In the genomic region with DNA sequence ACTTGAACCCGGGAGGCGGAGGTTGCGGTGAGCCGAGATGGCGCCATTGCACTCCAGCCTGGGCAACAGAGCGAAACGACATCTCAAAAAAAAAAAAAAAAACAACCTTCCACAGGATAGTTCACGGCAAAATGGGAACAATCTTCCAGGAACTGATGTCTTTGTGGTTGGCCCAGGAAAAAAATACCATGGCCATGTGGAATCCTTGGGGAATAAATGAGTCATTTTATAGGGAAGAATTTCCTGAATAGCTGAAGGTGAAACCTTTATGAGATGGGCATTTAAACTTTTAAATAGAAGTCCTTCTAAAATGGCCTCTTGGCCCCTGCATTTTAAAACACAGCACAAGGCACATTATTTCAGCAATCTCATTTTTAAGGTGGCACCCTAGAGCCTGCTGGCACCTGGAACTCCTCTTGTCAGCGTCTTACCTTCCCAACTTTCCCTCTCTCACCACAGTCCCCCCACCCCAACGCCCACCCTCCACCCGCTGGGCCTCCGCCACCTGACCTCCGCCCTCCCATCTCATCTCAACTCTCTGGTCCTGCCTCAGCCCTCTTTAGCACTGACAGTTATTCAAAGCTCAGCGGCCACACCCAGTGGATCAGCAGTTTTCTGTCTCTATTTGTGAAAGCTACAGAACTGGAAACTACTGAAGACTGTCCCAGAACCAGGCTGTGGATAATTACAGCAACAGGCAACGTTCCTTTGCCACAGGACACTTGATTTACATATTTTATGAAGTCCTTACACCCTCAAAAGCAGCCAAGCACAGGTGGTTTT, we compare ENCODE assay signal across 11 cellular contexts. TPM values are rescaled to one million over a fixed set of nuclear protein-coding genes. Genes with fewer than 3 reads are reported as not detected.
DNase-seq lines count a peak whose midpoint lies in the region; TF ChIP-seq lines count a peak whose summit lies in the region.
"Had no signal": no experiment of that assay in that cellular context is flagged by ENCODE, and none has a peak within 500 bp of the region (broad histone marks: within the 10 kb centered on the region; RNA-seq: fewer than 3 reads in every experiment).

No MANE protein-coding gene starts in this region.

- H3K36me3 ChIP-seq in breast epithelium: no peaks in the 10 kb centered on the region
- H3K36me3 ChIP-seq in SK-N-SH (replicated peaks in 1 of 2; ENCODE audit: control insufficient read depth in 1 of 2, insufficient read depth in 2 of 2, low read length in 1 of 2): no peaks in the 10 kb centered on the region
- H3K36me3 ChIP-seq in endodermal cell (ENCODE audit: control insufficient read depth, insufficient read depth, low read length): no peaks in the 10 kb centered on the region
- no peaks in the 10 kb centered on the region for H3K36me3 ChIP-seq in MG63
- H3K36me3 ChIP-seq: adrenal gland, left lung had no signal

- peaks cover 5% of the 10 kb centered on the region for H3F3A ChIP-seq in SK-N-SH (replicated peaks; ENCODE audit: insufficient read depth)

- no peaks in the 10 kb centered on the region for H3K4me1 Mint-ChIP-seq in MCF 10A (ENCODE audit: insufficient read depth, unreplicated experiment)
- H3K4me1 Mint-ChIP-seq in endodermal cell: peaks cover 39% of the 10 kb centered on the region

- H3K9me2 ChIP-seq in SK-N-SH: no peaks in the 10 kb centered on the region

- no peak overlapping the region for H3K27ac ChIP-seq in breast epithelium
- H3K27ac ChIP-seq in SK-N-SH (ENCODE audit: low read depth in 2 of 2, low read length in 1 of 2): peak overlapping the region in 1 of 2 experiments; percentile 35; a peak in 2 of 4 replicates
- H3K27ac ChIP-seq in endodermal cell (ENCODE audit: low read depth, low read length): no peak overlapping the region
- H3K27ac ChIP-seq: adrenal gland, left lung had no signal

- H3K4me1 ChIP-seq in breast epithelium (no peaks in the 10 kb centered on the region), SK-N-SH (ENCODE audit: control insufficient read depth in 1 of 2, insufficient read depth in 2 of 2, low read depth in 1 of 2, low read length in 1 of 2) (peaks cover 4 to 9% of the 10 kb centered on the region in 2 experiments; a peak in 3 of 4 replicates), endodermal cell (ENCODE audit: control insufficient read depth, insufficient read depth, low read length) (peaks cover 3% of the 10 kb centered on the region)
- H3K4me1 ChIP-seq: adrenal gland had no signal

- H3K36me3 Mint-ChIP-seq in MCF 10A (ENCODE audit: insufficient read depth, unreplicated experiment): no peaks in the 10 kb centered on the region
- no peaks in the 10 kb centered on the region for H3K36me3 Mint-ChIP-seq in endodermal cell (ENCODE audit: low read depth)

- H3K4me3 ChIP-seq in breast epithelium (no peak overlapping the region), SK-N-SH (ENCODE audit: low read depth in 2 of 2, low read length in 1 of 2) (no peak overlapping the region), endodermal cell (ENCODE audit: low read length) (no peak overlapping the region), MG63 (no peak overlapping the region)
- H3K4me3 ChIP-seq: adrenal gland, left lung had no signal

- TF ChIP-seq POLR2A in breast epithelium (IDR thresholded peaks at IDR 0.05): no peak

- no peak; a peak in 1 of 4 replicates for TF ChIP-seq EP300 in SK-N-SH (IDR thresholded peaks at IDR 0.05; ENCODE audit: borderline replicate concordance in 1 of 2, low read depth in 1 of 2, low read length in 1 of 2)

- intact Hi-C loops in MCF 10A (cut with micrococcal nuclease) (no loop called here), breast epithelium (cut with DNase I; ENCODE audit: low total_unique reads) (no loop called here)

- CTCF ChIA-PET in MCF 10A (lab: Yijun Ruan, JAX): no interaction called here
- CTCF ChIA-PET in SK-N-SH (lab: Yijun Ruan, JAX): interaction anchor here (0.6 to 2.8 kb wide), 4 partner anchors 11 to 111 kb away, joined by 3 to 15 read pairs (median 3); no protein-coding TSS in a partner anchor

- H3K9me3 Mint-ChIP-seq in MCF 10A (ENCODE audit: unreplicated experiment): no peaks in the 10 kb centered on the region
- H3K9me3 Mint-ChIP-seq in endodermal cell: no peaks in the 10 kb centered on the region

- no peak for TF ChIP-seq CTCF in MCF 10A (IDR thresholded peaks at IDR 0.05; ENCODE audit: unreplicated experiment)
- TF ChIP-seq CTCF in breast epithelium (IDR thresholded peaks at IDR 0.05): no peak
- no peak for TF ChIP-seq CTCF in SK-N-SH (IDR thresholded peaks at IDR 0.05)
- no peak for TF ChIP-seq CTCF in endodermal cell (conservative IDR thresholded peaks at IDR 0.05)

- H3K4me3 Mint-ChIP-seq in MCF 10A (ENCODE audit: unreplicated experiment) (no peak overlapping the region), endodermal cell (no peak overlapping the region)

- no peak for TF ChIP-seq RAD21 in SK-N-SH (IDR thresholded peaks at IDR 0.05; ENCODE audit: low read length)

- peak; percentile 18 for DNase-seq in MCF 10A (ENCODE audit: unreplicated experiment)
- no peak for DNase-seq in breast epithelium (ENCODE audit: low spot score in 2 of 2)
- DNase-seq in SK-N-SH: no peak
- peak; percentile 74 for DNase-seq in hepatic stellate cell (ENCODE audit: low spot score)
- no peak for DNase-seq in NCI-H82 treated with DMSO at 0.1 percent for 48 hours (lab: John Stamatoyannopoulos, UW; ENCODE audit: unreplicated experiment)
- no peak for DNase-seq in midbrain (lab: John Stamatoyannopoulos, UW)
- no peak for DNase-seq in endodermal cell
- no peak for DNase-seq in MG63
- DNase-seq: adrenal gland, left lung, NCI-H2107 had no signal

- H3K27ac Mint-ChIP-seq in MCF 10A (ENCODE audit: low read depth, unreplicated experiment) (no peak overlapping the region), endodermal cell (no peak overlapping the region)

- H4K20me1 ChIP-seq in SK-N-SH (ENCODE audit: insufficient read depth): no peaks in the 10 kb centered on the region

- no peak overlapping the region for H3K9ac ChIP-seq in SK-N-SH
- no peak overlapping the region for H3K9ac ChIP-seq in endodermal cell (ENCODE audit: extremely low read depth, low read length, poor library complexity, severe bottlenecking)

- BruUV-seq in MCF 10A (replicated peaks; lab: Mats Ljungman, UMichigan): no TSS peak

- H3K4me2 ChIP-seq in SK-N-SH: no peak overlapping the region

- H3K9me3 ChIP-seq in breast epithelium (no peaks in the 10 kb centered on the region), SK-N-SH (no peaks in the 10 kb centered on the region), endodermal cell (ENCODE audit: control insufficient read depth, low read length) (no peaks in the 10 kb centered on the region), MG63 (no peaks in the 10 kb centered on the region)
- H3K9me3 ChIP-seq: adrenal gland, left lung had no signal

- H3K27me3 ChIP-seq in breast epithelium: no peaks in the 10 kb centered on the region
- H3K27me3 ChIP-seq in SK-N-SH (ENCODE audit: insufficient read depth): no peaks in the 10 kb centered on the region
- H3K27me3 ChIP-seq in endodermal cell (ENCODE audit: control insufficient read depth, insufficient read depth, low read length, poor library complexity, severe bottlenecking): no peaks in the 10 kb centered on the region
- H3K27me3 ChIP-seq in MG63: no peaks in the 10 kb centered on the region
- H3K27me3 ChIP-seq: adrenal gland, left lung had no signal

- no peaks in the 10 kb centered on the region for H3K27me3 Mint-ChIP-seq in MCF 10A (ENCODE audit: insufficient read depth, unreplicated experiment)
- H3K27me3 Mint-ChIP-seq in endodermal cell (ENCODE audit: insufficient read depth): no peaks in the 10 kb centered on the region

- 87% methylated on average over 15 of the region's 15 CpGs for WGBS in SK-N-SH (ENCODE audit: low lambda C conversion rate)
- 65 to 70% methylated on average over 8 to 15 of the region's 15 CpGs for WGBS in endodermal cell (ENCODE audit: insufficient coverage in 1 of 2, insufficient read length in 1 of 2), 2 experiments

- POLR2A ChIA-PET in MCF 10A (lab: Yijun Ruan, JAX): interaction anchor here (0.6 kb wide), 1 partner anchor 41 kb away, joined by 3 read pairs; no protein-coding TSS in a partner anchor
- POLR2A ChIA-PET in SK-N-SH (lab: Yijun Ruan, JAX): no interaction called here

- no peak overlapping the region; the same call in 1 of the 2 replicates for H2AFZ ChIP-seq in SK-N-SH (ENCODE audit: low read depth)

- no peaks in the 10 kb centered on the region for H3K79me2 ChIP-seq in SK-N-SH (ENCODE audit: insufficient read depth)

TF ChIP-seq in SK-N-SH, 30 proteins besides CTCF, POLR2A, EP300 and RAD21:
- TF ChIP-seq TCF12 (IDR thresholded peaks at IDR 0.05) (peak; percentile 39; the same call in 1 of the 2 replicates), FOSL2 (IDR thresholded peaks at IDR 0.05; ENCODE audit: borderline replicate concordance, low read depth) (peak; percentile 44; the same call in 1 of the 2 replicates), CHD2 (IDR thresholded peaks at IDR 0.05; ENCODE audit: low read length, partially characterized antibody) (no peak), RXRA (IDR thresholded peaks at IDR 0.05; ENCODE audit: borderline replicate concordance, low read depth) (no peak), RCOR1 (IDR thresholded peaks at IDR 0.05; ENCODE audit: low read length) (no peak), TEAD4 (IDR thresholded peaks at IDR 0.05; ENCODE audit: borderline replicate concordance, insufficient read depth) (no peak), TAF1 (IDR thresholded peaks at IDR 0.05; ENCODE audit: borderline replicate concordance, low read depth, low read length) (no peak), RFX5 (IDR thresholded peaks at IDR 0.05; ENCODE audit: low read length) (no peak), JUND (IDR thresholded peaks at IDR 0.05) (peak; percentile 47; the same call in 1 of the 2 replicates)
TF ChIP-seq in SK-N-SH: peak in this region for 3.

RNA-seq across cellular contexts. Expression of a gene that starts 43.1 kb away (rescaled TPM):
- total RNA-seq in MCF 10A (2022): not detected in 2 replicates
- not detected for total RNA-seq in breast epithelium
- polyA plus RNA-seq in SK-N-SH (2012; rRNA removed): not detected in 2 replicates
- polyA plus RNA-seq in SK-N-SH (2012; cell fraction: cytosol; rRNA removed): not detected in 2 replicates
- polyA plus RNA-seq in SK-N-SH (2012; cell fraction: nucleus; rRNA removed): not detected in 2 replicates
- total RNA-seq in endodermal cell: not detected
- not detected for polyA plus RNA-seq in endodermal cell (2013, experiment 1 of 2)
- polyA plus RNA-seq in endodermal cell (2013, experiment 2 of 2): not detected
- not detected in 2 replicates for total RNA-seq in MG63 (2014; rRNA removed; shearing (Covaris generic); ENCODE audit: low replicate concordance)

Comparison
In these comparisons a context has a peak if more than half of its experiments do, and no peak if none do; other contexts are left out.
1. DNase-seq: peak in MCF 10A (single experiment) and hepatic stellate cell (single experiment); none in breast epithelium (0 of 2), SK-N-SH (single experiment), NCI-H82 treated with DMSO at 0.1 percent for 48 hours (single experiment), midbrain (single experiment), endodermal cell (single experiment) and MG63 (single experiment).